ENCODE assay signal across 17 cellular contexts in genomic region chr2:154370873-154371272, GRCh38.
DNase-seq lines count a peak whose midpoint lies in the region; ATAC-seq and TF ChIP-seq lines count a peak whose summit lies in the region.
"Had no signal": no experiment of that assay in that cellular context is flagged by ENCODE, and none has a peak within 500 bp of the region (broad histone marks: within the 10 kb centered on the region; RNA-seq: fewer than 3 reads in every experiment).

No MANE protein-coding gene starts in this region.

- ATAC-seq in WTC11: peak; percentile 92
- ATAC-seq in GM21390 (IDR thresholded peaks at IDR 0.05; ENCODE audit: unreplicated experiment): no peak
- ATAC-seq: CD8-positive, alpha-beta T cell had no signal

- TF ChIP-seq CTCF in WTC11 (IDR thresholded peaks at IDR 0.05) (no peak), neural progenitor cell (IDR thresholded peaks at IDR 0.05) (no peak), uterus (IDR thresholded peaks at IDR 0.05) (no peak)

- DNase-seq in NCI-H146 (lab: John Stamatoyannopoulos, UW) (peak; percentile 2), NCI-H146 treated with DMSO at 0.1 percent for 48 hours (lab: John Stamatoyannopoulos, UW; ENCODE audit: unreplicated experiment) (no peak), WTC11 (ENCODE audit: low spot score) (no peak), iPS DF 4.7 (ENCODE audit: extremely low read depth, low spot score) (peak; percentile 46), neural progenitor cell (ENCODE audit: low spot score) (peak; percentile 4), cerebellar cortex (ENCODE audit: low spot score) (no peak), uterus (no peak)
- DNase-seq: CD8-positive, alpha-beta T cell; COR-L47; DMS153; DMS79 treated with DMSO at 0.1 percent for 48 hours; EL; GDM1; IMR-90 had no signal

- no peak overlapping the region for H3K4me2 ChIP-seq in neural progenitor cell

- no peaks in the 10 kb centered on the region for H3F3A ChIP-seq in neural progenitor cell (ENCODE audit: low read depth)

- H3K9me3 Mint-ChIP-seq in WTC11: peaks cover 4% of the 10 kb centered on the region
- H3K9me3 Mint-ChIP-seq in neural progenitor cell: no peaks in the 10 kb centered on the region
- H3K9me3 Mint-ChIP-seq: CD14-positive monocyte; CD8-positive, alpha-beta T cell had no signal

- H3K4me1 ChIP-seq in neural progenitor cell (no peaks in the 10 kb centered on the region), uterus (no peaks in the 10 kb centered on the region)

- POLR2A ChIA-PET in WTC11 (lab: Charles Lee): no interaction called here

- no peaks in the 10 kb centered on the region for H3K79me2 ChIP-seq in neural progenitor cell (ENCODE audit: low read depth)

- intact Hi-C loops in uterus (cut with DNase I; ENCODE audit: low total_unique reads): no loop called here

- H4K20me1 ChIP-seq in neural progenitor cell (ENCODE audit: low read depth): no peaks in the 10 kb centered on the region

- H3K4me3 Mint-ChIP-seq in WTC11 (no peak overlapping the region), neural progenitor cell (no peak overlapping the region)
- H3K4me3 Mint-ChIP-seq: CD14-positive monocyte; CD8-positive, alpha-beta T cell had no signal

- H3K4me1 Mint-ChIP-seq in WTC11: peaks cover 23% of the 10 kb centered on the region
- peaks cover 6% of the 10 kb centered on the region for H3K4me1 Mint-ChIP-seq in neural progenitor cell
- H3K4me1 Mint-ChIP-seq: CD14-positive monocyte had no signal

- H3K27me3 ChIP-seq in neural progenitor cell: no peaks in the 10 kb centered on the region
- H3K27me3 ChIP-seq in uterus: no peaks in the 10 kb centered on the region

- no peak overlapping the region for H3K27ac ChIP-seq in neural progenitor cell
- H3K27ac ChIP-seq in uterus: no peak overlapping the region
- H3K27ac ChIP-seq: 22Rv1 had no signal

- H3K27ac Mint-ChIP-seq in WTC11: no peak overlapping the region
- no peak overlapping the region for H3K27ac Mint-ChIP-seq in neural progenitor cell
- H3K27ac Mint-ChIP-seq: CD14-positive monocyte; CD8-positive, alpha-beta T cell had no signal

- H3K36me3 ChIP-seq in neural progenitor cell (no peaks in the 10 kb centered on the region), uterus (no peaks in the 10 kb centered on the region)

- no peaks in the 10 kb centered on the region for H3K9me3 ChIP-seq in neural progenitor cell (ENCODE audit: low read depth)
- no peaks in the 10 kb centered on the region for H3K9me3 ChIP-seq in uterus

- H3K4me3 ChIP-seq in neural progenitor cell: no peak overlapping the region
- no peak overlapping the region for H3K4me3 ChIP-seq in uterus

- CTCF ChIA-PET in WTC11 (lab: Charles Lee): interaction anchor here (1.2 kb wide), 1 partner anchor 499 kb away, joined by 5 read pairs; the partner anchor contains the start of gene GALNT13

- no peaks in the 10 kb centered on the region for H3K27me3 Mint-ChIP-seq in WTC11 (ENCODE audit: low read depth)
- H3K27me3 Mint-ChIP-seq in neural progenitor cell (ENCODE audit: insufficient read depth, low read depth): no peaks in the 10 kb centered on the region

- H3K36me3 Mint-ChIP-seq in WTC11 (no peaks in the 10 kb centered on the region), neural progenitor cell (no peaks in the 10 kb centered on the region)
- H3K36me3 Mint-ChIP-seq: CD14-positive monocyte; CD8-positive, alpha-beta T cell had no signal

- no peak overlapping the region for H3K9ac ChIP-seq in neural progenitor cell

- H2AFZ ChIP-seq in neural progenitor cell (replicated peaks): no peak overlapping the region

- TF ChIP-seq POLR2A in uterus (IDR thresholded peaks at IDR 0.05): no peak

TF ChIP-seq in WTC11, 78 proteins besides CTCF, POLR2A, EP300 and RAD21:
- TF ChIP-seq STAT6 (CRISPR knock-in tag; conservative IDR thresholded peaks at IDR 0.05; ENCODE audit: low read depth): no peak
- TF ChIP-seq, protein P1, sequence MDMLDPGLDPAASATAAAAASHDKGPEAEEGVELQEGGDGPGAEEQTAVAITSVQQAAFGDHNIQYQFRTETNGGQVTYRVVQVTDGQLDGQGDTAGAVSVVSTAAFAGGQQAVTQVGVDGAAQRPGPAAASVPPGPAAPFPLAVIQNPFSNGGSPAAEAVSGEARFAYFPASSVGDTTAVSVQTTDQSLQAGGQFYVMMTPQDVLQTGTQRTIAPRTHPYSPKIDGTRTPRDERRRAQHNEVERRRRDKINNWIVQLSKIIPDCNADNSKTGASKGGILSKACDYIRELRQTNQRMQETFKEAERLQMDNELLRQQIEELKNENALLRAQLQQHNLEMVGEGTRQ (CRISPR knock-in tag; IDR thresholded peaks at IDR 0.05): no peak
- TF ChIP-seq, protein P2, sequence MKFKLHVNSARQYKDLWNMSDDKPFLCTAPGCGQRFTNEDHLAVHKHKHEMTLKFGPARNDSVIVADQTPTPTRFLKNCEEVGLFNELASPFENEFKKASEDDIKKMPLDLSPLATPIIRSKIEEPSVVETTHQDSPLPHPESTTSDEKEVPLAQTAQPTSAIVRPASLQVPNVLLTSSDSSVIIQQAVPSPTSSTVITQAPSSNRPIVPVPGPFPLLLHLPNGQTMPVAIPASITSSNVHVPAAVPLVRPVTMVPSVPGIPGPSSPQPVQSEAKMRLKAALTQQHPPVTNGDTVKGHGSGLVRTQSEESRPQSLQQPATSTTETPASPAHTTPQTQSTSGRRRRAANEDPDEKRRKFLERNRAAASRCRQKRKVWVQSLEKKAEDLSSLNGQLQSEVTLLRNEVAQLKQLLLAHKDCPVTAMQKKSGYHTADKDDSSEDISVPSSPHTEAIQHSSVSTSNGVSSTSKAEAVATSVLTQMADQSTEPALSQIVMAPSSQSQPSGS (CRISPR knock-in tag; IDR thresholded peaks at IDR 0.05; ENCODE audit: borderline replicate concordance, low read depth): no peak
- no peak for TF ChIP-seq EMX1 (CRISPR knock-in tag; IDR thresholded peaks at IDR 0.05)

Comparison
In these comparisons a context has a peak if more than half of its experiments do, and no peak if none do; other contexts are left out.
1. DNase-seq: peak in NCI-H146 (single experiment), iPS DF 4.7 (single experiment) and neural progenitor cell (single experiment); none in NCI-H146 treated with DMSO at 0.1 percent for 48 hours (single experiment), WTC11 (single experiment), cerebellar cortex (single experiment) and uterus (0 of 2).